Comparison of ENCODE assay signal across 18 cellular contexts in genomic region chr19:890831-891230, GRCh38. TPM values are rescaled to one million over a fixed set of nuclear protein-coding genes. Genes with fewer than 3 reads are reported as not detected.
DNase-seq lines count a peak whose midpoint lies in the region; ATAC-seq and TF ChIP-seq lines count a peak whose summit lies in the region.
"Had no signal": no experiment of that assay in that cellular context is flagged by ENCODE, and none has a peak within 500 bp of the region (broad histone marks: within the 10 kb centered on the region; RNA-seq: fewer than 3 reads in every experiment).

No MANE protein-coding gene starts in this region.

- no peaks in the 10 kb centered on the region for H3K36me3 Mint-ChIP-seq in activated naive CD4-positive, alpha-beta T cell treated with anti-CD3 and anti-CD28 coated beads, Interleukin-2, amount 50 U/mL, for 24 hours
- peaks cover 12% of the 10 kb centered on the region for H3K36me3 Mint-ChIP-seq in activated CD4-positive, alpha-beta memory T cell treated with anti-CD3 and anti-CD28 coated beads, Interleukin-2, amount 10 ng/mL, durations not matched to agents 7 days and 5 days (ENCODE audit: low read depth)
- peaks cover 7% of the 10 kb centered on the region for H3K36me3 Mint-ChIP-seq in endothelial cell (ENCODE audit: low read depth, unreplicated experiment)
- peaks cover 11 to 20% of the 10 kb centered on the region in 2 donors for H3K36me3 Mint-ChIP-seq in stimulated activated naive B cell treated with anti-CD40 and anti-IgM and Interleukin-4, amounts not matched to agents 10 μg/mL and 1 μg/mL and 100 μg/mL, for 72 hours

- no peak for DNase-seq in activated naive CD4-positive, alpha-beta T cell treated with Interleukin-2 at 50 U/mL for 16 hours
- no peak for DNase-seq in activated CD4-positive, alpha-beta memory T cell treated with anti-CD3 and anti-CD28 coated beads, Interleukin-2, amount 10 ng/mL, durations not matched to agents 7 days and 5 days
- DNase-seq in endothelial cell (ENCODE audit: low spot score) (no peak), SIG-M5 (lab: John Stamatoyannopoulos, UW) (no peak), posterior vena cava (ENCODE audit: low spot score) (no peak)
- DNase-seq in stimulated activated naive B cell treated with anti-CD40 and anti-IgM and Interleukin-4, amounts not matched to agents 10 μg/mL and 1 μg/mL and 100 μg/mL, for 72 hours, result no peak
- DNase-seq: effector CD8-positive, alpha-beta T cell; NCI-H1694 treated with DMSO at 0.1 percent for 48 hours; NCI-H524; SK-N-SH; stimulated activated CD4-positive, alpha-beta T cell treated with anti-CD3 and anti-CD28 coated beads, Interleukin-4, amount 100 ng/mL, for 24 hours; WERI-Rb-1 had no signal

- peak overlapping the region; percentile 68 for H3K4me3 Mint-ChIP-seq in activated naive CD4-positive, alpha-beta T cell treated with anti-CD3 and anti-CD28 coated beads, Interleukin-2, amount 50 U/mL, for 24 hours
- peak overlapping the region; percentile 61 for H3K4me3 Mint-ChIP-seq in activated CD4-positive, alpha-beta memory T cell treated with anti-CD3 and anti-CD28 coated beads, Interleukin-2, amount 10 ng/mL, durations not matched to agents 7 days and 5 days
- peak overlapping the region; percentile 77 for H3K4me3 Mint-ChIP-seq in endothelial cell (ENCODE audit: unreplicated experiment)
- peak overlapping the region; percentile 59 to 78 for H3K4me3 Mint-ChIP-seq in stimulated activated naive B cell treated with anti-CD40 and anti-IgM and Interleukin-4, amounts not matched to agents 10 μg/mL and 1 μg/mL and 100 μg/mL, for 72 hours

- H3K9me3 Mint-ChIP-seq in activated naive CD4-positive, alpha-beta T cell treated with anti-CD3 and anti-CD28 coated beads, Interleukin-2, amount 50 U/mL, for 24 hours, result no peaks in the 10 kb centered on the region
- no peaks in the 10 kb centered on the region for H3K9me3 Mint-ChIP-seq in activated CD4-positive, alpha-beta memory T cell treated with anti-CD3 and anti-CD28 coated beads, Interleukin-2, amount 10 ng/mL, durations not matched to agents 7 days and 5 days
- no peaks in the 10 kb centered on the region for H3K9me3 Mint-ChIP-seq in endothelial cell (ENCODE audit: unreplicated experiment)
- H3K9me3 Mint-ChIP-seq in stimulated activated naive B cell treated with anti-CD40 and anti-IgM and Interleukin-4, amounts not matched to agents 10 μg/mL and 1 μg/mL and 100 μg/mL, for 72 hours, result no peaks in the 10 kb centered on the region

- POLR2A ChIA-PET in activated CD4-positive, alpha-beta memory T cell treated with anti-CD3 and anti-CD28 coated beads, Interleukin-2, amount 10 ng/mL, durations not matched to agents 7 days and 5 days (lab: Charles Lee), result no interaction called here

- H3K4me1 Mint-ChIP-seq in activated naive CD4-positive, alpha-beta T cell treated with anti-CD3 and anti-CD28 coated beads, Interleukin-2, amount 50 U/mL, for 24 hours, result peaks cover 26% of the 10 kb centered on the region
- H3K4me1 Mint-ChIP-seq in activated CD4-positive, alpha-beta memory T cell treated with anti-CD3 and anti-CD28 coated beads, Interleukin-2, amount 10 ng/mL, durations not matched to agents 7 days and 5 days, result peaks cover 19% of the 10 kb centered on the region
- peaks cover 6% of the 10 kb centered on the region for H3K4me1 Mint-ChIP-seq in endothelial cell (ENCODE audit: unreplicated experiment)
- peaks cover 14 to 31% of the 10 kb centered on the region in 2 donors for H3K4me1 Mint-ChIP-seq in stimulated activated naive B cell treated with anti-CD40 and anti-IgM and Interleukin-4, amounts not matched to agents 10 μg/mL and 1 μg/mL and 100 μg/mL, for 72 hours

- H3K27ac Mint-ChIP-seq in activated naive CD4-positive, alpha-beta T cell treated with anti-CD3 and anti-CD28 coated beads, Interleukin-2, amount 50 U/mL, for 24 hours, result peak overlapping the region; percentile 68
- H3K27ac Mint-ChIP-seq in activated CD4-positive, alpha-beta memory T cell treated with anti-CD3 and anti-CD28 coated beads, Interleukin-2, amount 10 ng/mL, durations not matched to agents 7 days and 5 days, result peak overlapping the region; percentile 72
- peak overlapping the region; percentile 30 for H3K27ac Mint-ChIP-seq in endothelial cell (ENCODE audit: unreplicated experiment)
- no peak overlapping the region for H3K27ac Mint-ChIP-seq in stimulated activated naive B cell treated with anti-CD40 and anti-IgM and Interleukin-4, amounts not matched to agents 10 μg/mL and 1 μg/mL and 100 μg/mL, for 72 hours

- intact Hi-C loops in posterior vena cava (cut with DNase I), result no loop called here

- TF ChIP-seq CTCF in endothelial cell (IDR thresholded peaks at IDR 0.05; ENCODE audit: unreplicated experiment), result no peak

- H3K27me3 Mint-ChIP-seq in activated naive CD4-positive, alpha-beta T cell treated with anti-CD3 and anti-CD28 coated beads, Interleukin-2, amount 50 U/mL, for 24 hours, result no peaks in the 10 kb centered on the region
- no peaks in the 10 kb centered on the region for H3K27me3 Mint-ChIP-seq in activated CD4-positive, alpha-beta memory T cell treated with anti-CD3 and anti-CD28 coated beads, Interleukin-2, amount 10 ng/mL, durations not matched to agents 7 days and 5 days
- peaks cover 6% of the 10 kb centered on the region for H3K27me3 Mint-ChIP-seq in endothelial cell (ENCODE audit: unreplicated experiment)
- no peaks in the 10 kb centered on the region for H3K27me3 Mint-ChIP-seq in stimulated activated naive B cell treated with anti-CD40 and anti-IgM and Interleukin-4, amounts not matched to agents 10 μg/mL and 1 μg/mL and 100 μg/mL, for 72 hours

- no peak for ATAC-seq in stimulated activated naive B cell treated with anti-CD40 and anti-IgM and Interleukin-4, amounts not matched to agents 10 μg/mL and 1 μg/mL and 100 μg/mL, for 72 hours (replicated peaks)
- ATAC-seq in HG02588 (IDR thresholded peaks at IDR 0.05; ENCODE audit: unreplicated experiment), result no peak
- ATAC-seq: sciatic nerve, upper lobe of right lung had no signal

- CTCF ChIA-PET in activated CD4-positive, alpha-beta memory T cell treated with anti-CD3 and anti-CD28 coated beads, Interleukin-2, amount 10 ng/mL, durations not matched to agents 7 days and 5 days (lab: Charles Lee), result no interaction called here

RNA-seq across cellular contexts. Expression of gene MED16, which starts 2.2 kb away (rescaled TPM):
- total RNA-seq in activated CD4-positive, alpha-beta memory T cell treated with anti-CD3 and anti-CD28 coated beads, Interleukin-2, amount 10 ng/mL, durations not matched to agents 7 days and 5 days, result 10 to 100 TPM; 62.2 to 64.0 TPM
- total RNA-seq in endothelial cell (ENCODE audit: unreplicated experiment) (66.5 TPM), posterior vena cava (10 to 100 TPM; 29.4 to 33.6 TPM)

RNA-seq across cellular contexts. Expression of gene RNU6-9, which starts 2.5 kb away (rescaled TPM):
- not detected for total RNA-seq in activated CD4-positive, alpha-beta memory T cell treated with anti-CD3 and anti-CD28 coated beads, Interleukin-2, amount 10 ng/mL, durations not matched to agents 7 days and 5 days
- total RNA-seq in endothelial cell (ENCODE audit: unreplicated experiment), result not detected
- not detected for total RNA-seq in posterior vena cava
- total RNA-seq: liver, OCI-LY7, sciatic nerve, upper lobe of right lung had no signal

RNA-seq across cellular contexts. Expression of gene R3HDM4, which starts 22.2 kb away (rescaled TPM):
- 100 to 1,000 TPM; 111 to 116 TPM for total RNA-seq in activated CD4-positive, alpha-beta memory T cell treated with anti-CD3 and anti-CD28 coated beads, Interleukin-2, amount 10 ng/mL, durations not matched to agents 7 days and 5 days
- total RNA-seq in endothelial cell (ENCODE audit: unreplicated experiment), result 40.6 TPM
- 10 to 100 TPM; 36.2 to 41.5 TPM for total RNA-seq in posterior vena cava

RNA-seq across cellular contexts. Expression of gene KISS1R, which starts 26.3 kb away (rescaled TPM):
- 1 to 10 TPM; 1.8 to 2.3 TPM for total RNA-seq in activated CD4-positive, alpha-beta memory T cell treated with anti-CD3 and anti-CD28 coated beads, Interleukin-2, amount 10 ng/mL, durations not matched to agents 7 days and 5 days
- total RNA-seq in endothelial cell (ENCODE audit: unreplicated experiment) (not detected), posterior vena cava (not detected)
- total RNA-seq: liver, OCI-LY7, sciatic nerve, upper lobe of right lung had no signal

RNA-seq across cellular contexts. Expression of gene CFD, which starts 31.4 kb away (rescaled TPM):
- total RNA-seq in activated CD4-positive, alpha-beta memory T cell treated with anti-CD3 and anti-CD28 coated beads, Interleukin-2, amount 10 ng/mL, durations not matched to agents 7 days and 5 days, result 1 to 10 TPM in 1 of 2 experiments, under 1 TPM in 1; 0.78 to 1.6 TPM
- 0.46 TPM for total RNA-seq in endothelial cell (ENCODE audit: unreplicated experiment)
- total RNA-seq in posterior vena cava, result 100 to 1,000 TPM; 122 to 297 TPM
